Comparison of ENCODE assay signal across 1 cellular context in genomic region chr1:173660306-173660705, GRCh38.
TF ChIP-seq lines count a peak whose summit lies in the region.

No MANE protein-coding gene starts in this region.

TF ChIP-seq in HepG2, 621 proteins besides CTCF, POLR2A, EP300 and RAD21:
- no peak for TF ChIP-seq DMAP1 (CRISPR knock-in tag; IDR thresholded peaks at IDR 0.05)
- no peak for TF ChIP-seq GMEB1 (CRISPR knock-in tag; IDR thresholded peaks at IDR 0.05; ENCODE audit: borderline replicate concordance)
- TF ChIP-seq GMEB2 (CRISPR knock-in tag; IDR thresholded peaks at IDR 0.05; ENCODE audit: low read depth): no peak
- TF ChIP-seq ZNF563 (CRISPR knock-in tag; IDR thresholded peaks at IDR 0.05): no peak
- no peak for TF ChIP-seq ATF7-NPFF (CRISPR knock-in tag; IDR thresholded peaks at IDR 0.05; ENCODE audit: low read depth)
- no peak for TF ChIP-seq DZIP1 (CRISPR knock-in tag; IDR thresholded peaks at IDR 0.05)
- TF ChIP-seq GATAD1 (CRISPR knock-in tag; IDR thresholded peaks at IDR 0.05): no peak
- no peak for TF ChIP-seq FOXA1 (IDR thresholded peaks at IDR 0.05)
- no peak for TF ChIP-seq FOXA1 (CRISPR knock-in tag; IDR thresholded peaks at IDR 0.05)
- no peak for TF ChIP-seq CREBL2 (CRISPR knock-in tag; IDR thresholded peaks at IDR 0.05; ENCODE audit: borderline replicate concordance)
- no peak for TF ChIP-seq MXD1 (CRISPR knock-in tag; IDR thresholded peaks at IDR 0.05)
